10 cellular contexts compared by ENCODE assay signal in genomic region chr20:23636182-23636907, GRCh38. TPM values are rescaled to one million over a fixed set of nuclear protein-coding genes. Genes with fewer than 3 reads are reported as not detected.
DNase-seq lines count a peak whose midpoint lies in the region; ATAC-seq and TF ChIP-seq lines count a peak whose summit lies in the region.
"Had no signal": no experiment of that assay in that cellular context is flagged by ENCODE, and none has a peak within 500 bp of the region (broad histone marks: within the 10 kb centered on the region; RNA-seq: fewer than 3 reads in every experiment).

No MANE protein-coding gene starts in this region.

- BruUV-seq in A673 (replicated peaks; lab: Mats Ljungman, UMichigan), result no TSS peak

- POLR2A ChIA-PET in A673 (lab: Charles Lee; ENCODE audit: low non-redundant PET), result no interaction called here

- H3K4me1 Mint-ChIP-seq in endothelial cell (ENCODE audit: unreplicated experiment) (peaks cover 15% of the 10 kb centered on the region), nephron (peaks cover 27% of the 10 kb centered on the region)

- intact Hi-C loops in A673 (cut with micrococcal nuclease; ENCODE audit: unreplicated experiment), result no loop called here

- H3K36me3 Mint-ChIP-seq in endothelial cell (ENCODE audit: low read depth, unreplicated experiment), result peaks cover 6% of the 10 kb centered on the region
- peaks cover 5% of the 10 kb centered on the region for H3K36me3 Mint-ChIP-seq in nephron (ENCODE audit: low read depth)

- ATAC-seq in HG03280 (IDR thresholded peaks at IDR 0.05; ENCODE audit: unreplicated experiment) (no peak), esophagus mucosa (no peak), HG03442 (IDR thresholded peaks at IDR 0.05; ENCODE audit: unreplicated experiment) (no peak)

- no peak overlapping the region for H3K27ac ChIP-seq in A673 (ENCODE audit: low read depth, low read length, poor library complexity, severe bottlenecking)

- H3K4me3 ChIP-seq in A673 (ENCODE audit: low read depth, low read length, poor library complexity, severe bottlenecking) (peak overlapping the region; percentile 95), NT2/D1 (ENCODE audit: insufficient read length, low read depth) (peak overlapping the region; percentile 5)

- DNase-seq in A673 (ENCODE audit: low spot score), result no peak
- no peak for DNase-seq in NT2/D1 (ENCODE audit: low read depth, low spot score)
- no peak for DNase-seq in endothelial cell (ENCODE audit: low spot score)
- DNase-seq in NCI-H1694 treated with DMSO at 0.1 percent for 48 hours (lab: John Stamatoyannopoulos, UW), result no peak
- DNase-seq: NCI-H1436 treated with DMSO at 0.1 percent for 48 hours; stimulated activated CD8-positive, alpha-beta memory T cell treated with anti-CD3 and anti-CD28 coated beads, Interleukin-4, amount 100 ng/mL, for 48 hours had no signal

- H3K27me3 Mint-ChIP-seq in endothelial cell (ENCODE audit: unreplicated experiment) (peaks cover 6% of the 10 kb centered on the region), nephron (ENCODE audit: low read depth) (no peaks in the 10 kb centered on the region)

- no peak for TF ChIP-seq CTCF in A673 (conservative IDR thresholded peaks at IDR 0.05; ENCODE audit: low read depth, low read length)
- TF ChIP-seq CTCF in endothelial cell (IDR thresholded peaks at IDR 0.05; ENCODE audit: unreplicated experiment), result no peak
- no peak for TF ChIP-seq CTCF in nephron (IDR thresholded peaks at IDR 0.05; ENCODE audit: unreplicated experiment in 3 of 3)

- no peaks in the 10 kb centered on the region for H3K9me3 ChIP-seq in A673 (ENCODE audit: low read depth, low read length, poor library complexity, severe bottlenecking)
- no peaks in the 10 kb centered on the region for H3K9me3 ChIP-seq in NT2/D1 (ENCODE audit: insufficient read depth, low read length)

- CTCF ChIA-PET in A673 (lab: Charles Lee), result no interaction called here

- no peak overlapping the region for H3K27ac Mint-ChIP-seq in endothelial cell (ENCODE audit: unreplicated experiment)
- peak overlapping the region; percentile 33 to 91 (median 87) for H3K27ac Mint-ChIP-seq in nephron

- H3K4me3 Mint-ChIP-seq in endothelial cell (ENCODE audit: unreplicated experiment) (peak overlapping the region; percentile 91), nephron (peak overlapping the region; percentile 85 to 92 (median 88))

- H3K36me3 ChIP-seq in A673 (ENCODE audit: insufficient read depth, low read length, poor library complexity, severe bottlenecking) (no peaks in the 10 kb centered on the region), NT2/D1 (ENCODE audit: insufficient read depth, insufficient read length, low read length) (peaks cover 36% of the 10 kb centered on the region)

- H3K9me3 Mint-ChIP-seq in endothelial cell (ENCODE audit: unreplicated experiment) (no peaks in the 10 kb centered on the region), nephron (no peaks in the 10 kb centered on the region)

- peak overlapping the region; percentile 76 for H3K9ac ChIP-seq in NT2/D1 (ENCODE audit: insufficient read length, low read depth)

- no peaks in the 10 kb centered on the region for H3K4me1 ChIP-seq in A673 (ENCODE audit: insufficient read depth, low read length, poor library complexity, severe bottlenecking)
- peaks cover 7% of the 10 kb centered on the region for H3K4me1 ChIP-seq in NT2/D1 (ENCODE audit: insufficient read depth, insufficient read length)

- H3K27me3 ChIP-seq in A673 (replicated peaks; ENCODE audit: insufficient read depth, low read depth, low read length, poor library complexity) (no peaks in the 10 kb centered on the region), NT2/D1 (ENCODE audit: insufficient read depth, insufficient read length) (peaks cover 3% of the 10 kb centered on the region)

RNA-seq across cellular contexts. Expression of gene CST3, which starts 1.4 kb away (rescaled TPM):
- total RNA-seq in A673 (2021), result 82.7 and 91.3 TPM in 2 replicates
- 40.6 TPM for total RNA-seq in endothelial cell (ENCODE audit: unreplicated experiment)
- total RNA-seq in esophagus mucosa, result 292 TPM

RNA-seq across cellular contexts. Expression of gene CST9, which starts 30.6 kb away (rescaled TPM):
- total RNA-seq in A673 (2021), result not detected in 2 replicates
- total RNA-seq in endothelial cell (ENCODE audit: unreplicated experiment), result not detected
- total RNA-seq in esophagus mucosa, result not detected

RNA-seq across cellular contexts. Expression of gene CST4, which starts 52.5 kb away (rescaled TPM):
- total RNA-seq in A673 (2021) (not detected in 2 replicates), endothelial cell (ENCODE audit: unreplicated experiment) (not detected), esophagus mucosa (not detected)
